Comparison of ENCODE assay signal across 38 cellular contexts in the genomic region with DNA sequence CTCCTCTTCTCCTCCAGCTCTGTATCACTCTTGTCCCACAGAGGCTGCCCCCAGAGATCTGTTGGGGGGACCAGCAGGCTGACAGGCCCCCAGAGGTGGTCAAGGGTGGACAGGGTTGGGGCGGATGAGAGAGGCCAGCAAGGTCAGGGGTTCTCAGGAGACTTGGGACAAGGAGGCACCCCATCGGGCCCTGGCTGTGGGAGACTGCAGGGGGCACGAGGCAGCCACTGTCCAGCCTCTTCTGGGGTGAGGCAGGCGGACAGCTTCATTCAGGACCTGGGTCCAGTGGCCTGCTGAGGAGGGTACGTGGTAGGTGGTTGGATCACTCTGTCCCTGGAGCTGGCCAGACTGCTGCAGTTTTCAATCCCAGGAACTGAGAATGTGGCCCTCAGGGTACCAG. TPM values are rescaled to one million over a fixed set of nuclear protein-coding genes. Genes with fewer than 3 reads are reported as not detected.
"Had no signal": no experiment of that assay in that cellular context is flagged by ENCODE, and none has a peak within 500 bp of the region (broad histone marks: within the 10 kb centered on the region; RNA-seq: fewer than 3 reads in every experiment).

No MANE protein-coding gene starts in this region.

- H3K36me3 ChIP-seq: MG63 had no signal

- H3K27ac ChIP-seq: KMS-11 had no signal

- H3K4me3 ChIP-seq: MG63 had no signal

- H3K9me3 ChIP-seq: MG63 had no signal

- DNase-seq: Karpas-422, Kasumi-1, MG63, MM.1S, MV-4-11, NCI-H1048, NCI-H1092, NCI-H1092 treated with DMSO at 0.1 percent for 48 hours, NCI-H1105, NCI-H1105 treated with DMSO at 0.1 percent for 48 hours, NCI-H1417, NCI-H1436, NCI-H1436 treated with DMSO at 0.1 percent for 48 hours, NCI-H146, NCI-H1694, NCI-H1694 treated with DMSO at 0.1 percent for 48 hours, NCI-H187, NCI-H187 treated with DMSO at 0.1 percent for 48 hours, NCI-H1930, NCI-H2029, NCI-H2029 treated with DMSO at 0.1 percent for 48 hours, NCI-H2081, NCI-H2081 treated with DMSO at 0.1 percent for 48 hours, NCI-H2107, NCI-H2171, NCI-H2171 treated with DMSO at 0.1 percent for 48 hours, NCI-H2227 treated with DMSO at 0.1 percent for 48 hours, NCI-H226, NCI-H345, NCI-H446, NCI-H446 treated with DMSO at 0.1 percent for 48 hours, NCI-H510A, NCI-H510A treated with DMSO at 0.1 percent for 48 hours had no signal

RNA-seq across cellular contexts. Expression of a gene that starts 2.8 kb away (rescaled TPM):
- total RNA-seq: NCI-H460 had no signal

RNA-seq across cellular contexts. Expression of a gene that starts 24.6 kb away (rescaled TPM):
- total RNA-seq: LHCN-M2, M059J, MCF 10A, NCI-H460 had no signal
